In genomic region chr10:93742633-93743349, GRCh38 we compare ENCODE assay signal across 10 cellular contexts. TPM values are rescaled to one million over a fixed set of nuclear protein-coding genes. Genes with fewer than 3 reads are reported as not detected.
DNase-seq lines count a peak whose midpoint lies in the region; ATAC-seq and TF ChIP-seq lines count a peak whose summit lies in the region.
"Had no signal": no experiment of that assay in that cellular context is flagged by ENCODE, and none has a peak within 500 bp of the region (broad histone marks: within the 10 kb centered on the region; RNA-seq: fewer than 3 reads in every experiment).

No MANE protein-coding gene starts in this region.

- POLR2A ChIA-PET in CD8-positive, alpha-beta T cell (lab: Charles Lee) = no interaction called here

- no peaks in the 10 kb centered on the region for H3K79me2 ChIP-seq in GM23338 (replicated peaks; ENCODE audit: insufficient read depth)

- no peak overlapping the region for H3K4me2 ChIP-seq in GM23338

- peaks cover 54% of the 10 kb centered on the region for H3K4me1 Mint-ChIP-seq in CD14-positive monocyte
- no peaks in the 10 kb centered on the region for H3K4me1 Mint-ChIP-seq in T-helper 17 cell
- H3K4me1 Mint-ChIP-seq in activated naive CD8-positive, alpha-beta T cell treated with anti-CD3 and anti-CD28 coated beads, Interleukin-2, amount 50 U/mL, for 24 hours = no peaks in the 10 kb centered on the region
- H3K4me1 Mint-ChIP-seq in CD8-positive, alpha-beta T cell (ENCODE audit: low read depth) = no peaks in the 10 kb centered on the region
- peaks cover 14% of the 10 kb centered on the region for H3K4me1 Mint-ChIP-seq in GM23338

- DNase-seq in CD14-positive monocyte (ENCODE audit: low spot score) = peak; percentile 62
- no peak for DNase-seq in T-helper 17 cell
- DNase-seq in activated naive CD8-positive, alpha-beta T cell treated with anti-CD3 and anti-CD28 coated beads, Interleukin-2, amount 50 U/mL, for 24 hours = no peak
- DNase-seq in CD8-positive, alpha-beta T cell = no peak
- no peak for DNase-seq in NCI-H1694 (lab: John Stamatoyannopoulos, UW)
- DNase-seq in GM23338 (ENCODE audit: low spot score) = no peak
- DNase-seq: NCI-H69 had no signal

- CTCF ChIA-PET in CD8-positive, alpha-beta T cell (lab: Charles Lee) = no interaction called here

- H3K27me3 Mint-ChIP-seq in CD14-positive monocyte (ENCODE audit: low read depth in 3 of 3) (peaks cover 3 to 7% (median 5%) of the 10 kb centered on the region in 3 donors), T-helper 17 cell (peaks cover 14% of the 10 kb centered on the region), GM23338 (ENCODE audit: insufficient read depth, low read depth, poor library complexity) (peaks cover 5% of the 10 kb centered on the region)
- peaks cover 9% of the 10 kb centered on the region for H3K27me3 Mint-ChIP-seq in activated naive CD8-positive, alpha-beta T cell treated with anti-CD3 and anti-CD28 coated beads, Interleukin-2, amount 50 U/mL, for 24 hours
- peaks cover 6% of the 10 kb centered on the region for H3K27me3 Mint-ChIP-seq in CD8-positive, alpha-beta T cell (ENCODE audit: low read depth)

- TF ChIP-seq CTCF in CD14-positive monocyte (IDR thresholded peaks at IDR 0.05) (no peak), GM23338 (conservative IDR thresholded peaks at IDR 0.05; ENCODE audit: low read depth in 2 of 2) (no peak)
- TF ChIP-seq CTCF in CD8-positive, alpha-beta T cell (IDR thresholded peaks at IDR 0.05) = no peak

- H3F3A ChIP-seq in GM23338 (replicated peaks; ENCODE audit: low read depth) = no peaks in the 10 kb centered on the region

- no peaks in the 10 kb centered on the region for H3K4me1 ChIP-seq in CD8-positive, alpha-beta T cell (ENCODE audit: insufficient read depth, low read length)
- peaks cover 9% of the 10 kb centered on the region for H3K4me1 ChIP-seq in GM23338 (ENCODE audit: insufficient read depth)

- H4K20me1 ChIP-seq in GM23338 (replicated peaks; ENCODE audit: insufficient read depth) = no peaks in the 10 kb centered on the region

- H3K9me3 ChIP-seq in T-helper 17 cell (ENCODE audit: control insufficient read depth, low read length, poor library complexity, severe bottlenecking) = no peaks in the 10 kb centered on the region
- no peaks in the 10 kb centered on the region for H3K9me3 ChIP-seq in CD8-positive, alpha-beta T cell (ENCODE audit: low read length)

- intact Hi-C loops in CD14-positive monocyte (cut with micrococcal nuclease) = loop anchor here in 1 of 2 donors (5.0 kb wide), 1 partner anchor 40 kb away; the partner anchor contains the start of gene FRA10AC1
- intact Hi-C loops in CD8-positive, alpha-beta T cell (cut with DNase I, micrococcal nuclease) = no loop called here

- no peak overlapping the region for H3K27ac ChIP-seq in CD8-positive, alpha-beta T cell (ENCODE audit: low read depth, low read length)
- no peak overlapping the region for H3K27ac ChIP-seq in GM23338 (ENCODE audit: low read depth)

- H3K36me3 Mint-ChIP-seq in CD14-positive monocyte = no peaks in the 10 kb centered on the region
- H3K36me3 Mint-ChIP-seq in T-helper 17 cell (ENCODE audit: low read depth) = no peaks in the 10 kb centered on the region
- H3K36me3 Mint-ChIP-seq in activated naive CD8-positive, alpha-beta T cell treated with anti-CD3 and anti-CD28 coated beads, Interleukin-2, amount 50 U/mL, for 24 hours (ENCODE audit: low read depth) = no peaks in the 10 kb centered on the region
- no peaks in the 10 kb centered on the region for H3K36me3 Mint-ChIP-seq in CD8-positive, alpha-beta T cell
- no peaks in the 10 kb centered on the region for H3K36me3 Mint-ChIP-seq in GM23338 (ENCODE audit: low read depth)

- no peaks in the 10 kb centered on the region for H3K9me2 ChIP-seq in GM23338 (ENCODE audit: insufficient read depth)

- H3K4me3 Mint-ChIP-seq in CD14-positive monocyte (peak overlapping the region in 1 of 2 donors; percentile 55), T-helper 17 cell (no peak overlapping the region), GM23338 (no peak overlapping the region)
- H3K4me3 Mint-ChIP-seq in activated naive CD8-positive, alpha-beta T cell treated with anti-CD3 and anti-CD28 coated beads, Interleukin-2, amount 50 U/mL, for 24 hours = no peak overlapping the region
- H3K4me3 Mint-ChIP-seq in CD8-positive, alpha-beta T cell = no peak overlapping the region

- H3K9me3 Mint-ChIP-seq in CD14-positive monocyte (no peaks in the 10 kb centered on the region), GM23338 (no peaks in the 10 kb centered on the region)
- H3K9me3 Mint-ChIP-seq in activated naive CD8-positive, alpha-beta T cell treated with anti-CD3 and anti-CD28 coated beads, Interleukin-2, amount 50 U/mL, for 24 hours = no peaks in the 10 kb centered on the region
- no peaks in the 10 kb centered on the region for H3K9me3 Mint-ChIP-seq in CD8-positive, alpha-beta T cell

- no peak overlapping the region for H2AFZ ChIP-seq in GM23338

- H3K36me3 ChIP-seq in CD8-positive, alpha-beta T cell (ENCODE audit: insufficient read depth, low read length) = no peaks in the 10 kb centered on the region
- no peaks in the 10 kb centered on the region for H3K36me3 ChIP-seq in GM23338 (ENCODE audit: insufficient read depth)

- H3K27ac Mint-ChIP-seq in CD14-positive monocyte = peak overlapping the region; percentile 78 to 94 (median 87)
- no peak overlapping the region for H3K27ac Mint-ChIP-seq in T-helper 17 cell
- no peak overlapping the region for H3K27ac Mint-ChIP-seq in activated naive CD8-positive, alpha-beta T cell treated with anti-CD3 and anti-CD28 coated beads, Interleukin-2, amount 50 U/mL, for 24 hours
- no peak overlapping the region for H3K27ac Mint-ChIP-seq in CD8-positive, alpha-beta T cell
- H3K27ac Mint-ChIP-seq in GM23338 = no peak overlapping the region

- ATAC-seq in GM21360 (IDR thresholded peaks at IDR 0.05; ENCODE audit: unreplicated experiment) (peak; percentile 88), HG03175 (IDR thresholded peaks at IDR 0.05; ENCODE audit: unreplicated experiment) (peak; percentile 78), T-helper 17 cell (peak; percentile 50), GM23338 (no peak)
- no peak for ATAC-seq in activated naive CD8-positive, alpha-beta T cell treated with anti-CD3 and anti-CD28 coated beads, Interleukin-2, amount 50 U/mL, for 24 hours
- no peak for ATAC-seq in CD8-positive, alpha-beta T cell

- H3K4me3 ChIP-seq in CD8-positive, alpha-beta T cell (ENCODE audit: low read depth, low read length) = no peak overlapping the region
- H3K4me3 ChIP-seq in GM23338 = no peak overlapping the region

- no peaks in the 10 kb centered on the region for H3K27me3 ChIP-seq in CD8-positive, alpha-beta T cell (ENCODE audit: insufficient read depth, low read length)
- H3K27me3 ChIP-seq in GM23338 (ENCODE audit: insufficient read depth) = no peaks in the 10 kb centered on the region

TF ChIP-seq in GM23338, 12 proteins besides CTCF, POLR2A, EP300 and RAD21:
- no peak for TF ChIP-seq JUNB (IDR thresholded peaks at IDR 0.05; ENCODE audit: unreplicated experiment)

RNA-seq across cellular contexts. Expression of gene LGI1, which starts 14.9 kb away (rescaled TPM):
- polyA plus RNA-seq in CD14-positive monocyte = not detected
- total RNA-seq in T-helper 17 cell = not detected
- not detected for total RNA-seq in CD8-positive, alpha-beta T cell
- 0.28 TPM in 1 of 2 replicates, not detected in the other for total RNA-seq in GM23338 (2014; rRNA removed; shearing (Covaris generic))
- polyA plus RNA-seq in GM23338 (2016; fragmentation: Nextera tagmentation; extraction: Ambion mirVana) = 0.28 and 0.31 TPM in 2 replicates
- polyA plus RNA-seq: keratinocyte had no signal

RNA-seq across cellular contexts. Expression of gene FRA10AC1, which starts 40.4 kb away (rescaled TPM):
- polyA plus RNA-seq in CD14-positive monocyte = 1 to 10 TPM in 1 of 2 donors, under 1 TPM in 1; 0.95 to 2.0 TPM
- 10 to 100 TPM; 13.9 to 17.5 TPM for total RNA-seq in T-helper 17 cell
- total RNA-seq in CD8-positive, alpha-beta T cell = 1 to 10 TPM; 6.2 to 7.0 TPM
- 12.1 and 51.5 TPM in 2 replicates for total RNA-seq in GM23338 (2014; rRNA removed; shearing (Covaris generic))
- polyA plus RNA-seq in GM23338 (2016; fragmentation: Nextera tagmentation; extraction: Ambion mirVana) = 34.3 and 35.4 TPM in 2 replicates

Comparison
In these comparisons a context has a peak if more than half of its experiments do, and no peak if none do; other contexts are left out.
1. H3K27ac Mint-ChIP-seq: peak in CD14-positive monocyte (7 of 7); none in T-helper 17 cell (single experiment), activated naive CD8-positive, alpha-beta T cell treated with anti-CD3 and anti-CD28 coated beads, Interleukin-2, amount 50 U/mL, for 24 hours (single experiment), CD8-positive, alpha-beta T cell (single experiment) and GM23338 (single experiment).
2. ATAC-seq: peak in GM21360 (single experiment), HG03175 (single experiment) and T-helper 17 cell (single experiment); none in activated naive CD8-positive, alpha-beta T cell treated with anti-CD3 and anti-CD28 coated beads, Interleukin-2, amount 50 U/mL, for 24 hours (single experiment), CD8-positive, alpha-beta T cell (single experiment) and GM23338 (single experiment).